8 cellular contexts compared by ENCODE assay signal in the genomic region with DNA sequence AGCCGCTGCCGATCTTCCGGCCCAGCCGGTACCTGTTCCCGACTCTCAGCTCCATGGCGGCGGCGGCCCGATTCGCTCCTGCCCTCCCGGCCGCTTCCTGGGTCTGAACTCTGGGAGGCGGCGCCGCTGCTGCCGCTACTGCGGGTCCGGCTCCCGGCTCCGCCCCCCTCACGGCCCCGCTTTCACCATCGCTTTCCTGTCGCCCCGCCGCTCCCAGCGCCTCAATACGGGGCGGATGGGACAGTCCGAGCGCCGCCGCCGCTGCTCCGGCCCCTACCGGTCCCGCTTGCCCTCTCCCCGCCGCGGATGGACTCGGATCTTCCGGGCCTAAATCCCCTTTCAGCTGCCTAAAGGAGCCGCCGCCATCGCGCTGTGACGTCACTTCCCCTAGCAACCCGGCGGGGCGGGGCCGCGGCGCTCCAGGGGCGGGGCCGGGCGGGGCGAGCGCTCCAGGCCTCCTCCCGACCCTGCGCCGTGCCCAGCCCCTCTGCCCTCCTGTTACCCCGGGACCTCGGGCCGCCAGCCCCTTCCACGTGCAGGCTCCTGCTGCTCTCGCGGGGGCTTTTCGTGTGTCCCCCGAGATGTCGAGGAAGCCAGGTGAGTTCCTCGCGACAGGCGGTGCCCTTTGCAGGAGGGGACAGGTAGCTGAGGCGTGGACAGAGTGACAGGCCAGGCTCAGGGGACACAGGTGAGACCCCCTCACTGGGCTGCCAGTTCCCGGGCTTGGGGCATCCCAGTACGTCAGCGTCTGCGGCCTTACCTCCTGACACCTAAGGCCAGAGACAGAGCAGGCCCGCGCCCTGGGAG. TPM values are rescaled to one million over a fixed set of nuclear protein-coding genes. Genes with fewer than 3 reads are reported as not detected.
DNase-seq lines count a peak whose midpoint lies in the region; ATAC-seq and TF ChIP-seq lines count a peak whose summit lies in the region.

A gene (minus strand): TSS at position 374 of the 807 bp plus-strand sequence. CDS start 319 bp downstream, at position 55.

- TF ChIP-seq CTCF in CD14-positive monocyte (IDR thresholded peaks at IDR 0.05) (no peak), lung (IDR thresholded peaks at IDR 0.05; ENCODE audit: control extremely low read depth, extremely low read depth) (no peak)

- H3K27ac Mint-ChIP-seq in CD14-positive monocyte = peak within 1 kb of the TSS; percentile 93 to 98 (median 97)

- peaks cover 61% of the 10 kb centered on the region for H3K4me1 Mint-ChIP-seq in CD14-positive monocyte

- H3K4me3 ChIP-seq in lung = peak within 1 kb of the TSS; percentile 86

- H3K9me3 ChIP-seq in lung (ENCODE audit: control insufficient read depth in 2 of 2, insufficient read depth in 1 of 2, low read length in 1 of 2) = no peaks in the 10 kb centered on the region

- H3K27me3 ChIP-seq in lung (ENCODE audit: control insufficient read depth, insufficient read depth) = no peaks in the 10 kb centered on the region

- peaks cover 51 to 52% of the 10 kb centered on the region in 2 donors for H3K36me3 Mint-ChIP-seq in CD14-positive monocyte

- H3K4me1 ChIP-seq in lung (ENCODE audit: control insufficient read depth in 2 of 2, insufficient read depth in 2 of 2, low read length in 2 of 2) = peaks cover 14 to 27% of the 10 kb centered on the region in 2 donors

- WGBS in lung, 2 donors = 5 to 8% methylated on average over 49 to 80 of the region's 80 CpGs

- H3K27me3 Mint-ChIP-seq in CD14-positive monocyte (ENCODE audit: low read depth in 3 of 3) = peaks cover 0 to 3% (median 0%) of the 10 kb centered on the region in 3 donors

- intact Hi-C loops in CD14-positive monocyte (cut with micrococcal nuclease) = loop anchor here in 1 of 2 donors (2.0 kb wide), 1 partner anchor 25 kb away; no protein-coding TSS in a partner anchor

- H3K27ac ChIP-seq in lung (ENCODE audit: low read depth in 1 of 2, low read length in 1 of 2) = peak within 1 kb of the TSS; percentile 97 to 98

- peaks cover 0 to 14% of the 10 kb centered on the region in 2 donors for H3K36me3 ChIP-seq in lung (ENCODE audit: control insufficient read depth in 2 of 2, insufficient read depth in 2 of 2, low read length in 2 of 2)

- peak within 1 kb of the TSS; percentile 90 to 98 for H3K4me3 Mint-ChIP-seq in CD14-positive monocyte

- DNase-seq in CD14-positive monocyte (ENCODE audit: low spot score) (peak; percentile 87), HPDE6-E6E7 (ENCODE audit: extremely low spot score) (peak; percentile 80), NK-92 (lab: John Stamatoyannopoulos, UW; ENCODE audit: unreplicated experiment) (peak; percentile 24), lung (ENCODE audit: low spot score) (peak; percentile 90)
- DNase-seq in activated CD8-positive, alpha-beta memory T cell treated with anti-CD3 and anti-CD28 coated beads for 1 hour (ENCODE audit: extremely low read depth in 1 of 2, low read depth in 1 of 2) = peak; percentile 75 to 91
- DNase-seq in effector CD4-positive, alpha-beta T cell = peak; percentile 89
- DNase-seq in stimulated activated CD4-positive, alpha-beta T cell treated with anti-CD3 and anti-CD28 coated beads, TNF-alpha, amount 100 ng/mL, for 24 hours (ENCODE audit: low read depth in 3 of 3) = peak; percentile 81 to 92 (median 88)

- H3K9me3 Mint-ChIP-seq in CD14-positive monocyte = peaks cover 0 to under 1% (median 0%) of the 10 kb centered on the region in 7 donors

- ATAC-seq in GM19438 (IDR thresholded peaks at IDR 0.05; ENCODE audit: low read depth, unreplicated experiment) (peak; percentile 81), lung (ENCODE audit: insufficient read depth, low FRiP score) (peak; percentile 95)

RNA-seq across cellular contexts. Expression of the gene that starts here (rescaled TPM):
- polyA plus RNA-seq in CD14-positive monocyte (10 to 100 TPM; 47.0 to 60.9 TPM), lung (100 to 1,000 TPM; 110 to 137 TPM)
- total RNA-seq in lung = 100 to 1,000 TPM in 1 of 2 donors, 10 to 100 TPM in 1; 72.7 to 160 TPM

Comparison
In these comparisons a context has a peak if more than half of its experiments do, and no peak if none do; other contexts are left out.
1. Peak in every context shown above with its lines: DNase-seq, ATAC-seq, H3K4me3 ChIP-seq and H3K27ac ChIP-seq.
2. DNase-seq: peak in every context shown above with its lines; median percentile 90 in lung; 89 in effector CD4-positive, alpha-beta T cell; 88 in stimulated activated CD4-positive, alpha-beta T cell treated with anti-CD3 and anti-CD28 coated beads, TNF-alpha, amount 100 ng/mL, for 24 hours; 87 in CD14-positive monocyte; 83 in activated CD8-positive, alpha-beta memory T cell treated with anti-CD3 and anti-CD28 coated beads for 1 hour; 80 in HPDE6-E6E7; 24 in NK-92.